ENCODE assay signal across 1 cellular context in genomic region chr1:209659909-209660308, GRCh38.
TF ChIP-seq lines count a peak whose summit lies in the region.

No MANE protein-coding gene starts in this region.

TF ChIP-seq in SK-N-SH, 30 proteins besides CTCF, POLR2A, EP300 and RAD21 (continued from another document):
- no peak for TF ChIP-seq MAX (IDR thresholded peaks at IDR 0.05; ENCODE audit: low read depth)
- TF ChIP-seq NFIC (IDR thresholded peaks at IDR 0.05; ENCODE audit: borderline replicate concordance) = peak; percentile 15; the same call in 1 of the 2 replicates
- no peak for TF ChIP-seq MEF2A (IDR thresholded peaks at IDR 0.05; ENCODE audit: borderline replicate concordance, low read depth)
- no peak for TF ChIP-seq CHD2 (IDR thresholded peaks at IDR 0.05; ENCODE audit: low read length, partially characterized antibody)
- no peak for TF ChIP-seq TEAD4 (IDR thresholded peaks at IDR 0.05; ENCODE audit: borderline replicate concordance, insufficient read depth)
- TF ChIP-seq NRF1 (IDR thresholded peaks at IDR 0.05; ENCODE audit: low read depth, low read length) = no peak
- no peak for TF ChIP-seq SMC3 (IDR thresholded peaks at IDR 0.05; ENCODE audit: low read depth, low read length)
- TF ChIP-seq FOXM1 (IDR thresholded peaks at IDR 0.05; ENCODE audit: low read depth) = no peak
- no peak for TF ChIP-seq TAF1 (IDR thresholded peaks at IDR 0.05; ENCODE audit: borderline replicate concordance, low read depth, low read length)
- TF ChIP-seq TCF12 (IDR thresholded peaks at IDR 0.05) = peak; percentile 42; the same call in 1 of the 2 replicates
- TF ChIP-seq PBX3 (IDR thresholded peaks at IDR 0.05) = 0 out of 2 replicates have a peak, but pooled peaks have one; percentile 33
- no peak for TF ChIP-seq SIN3A (IDR thresholded peaks at IDR 0.05; ENCODE audit: borderline replicate concordance, low read depth, low read length)
- no peak for TF ChIP-seq RCOR1 (IDR thresholded peaks at IDR 0.05; ENCODE audit: low read length)
- TF ChIP-seq POLR2AphosphoS5 (IDR thresholded peaks at IDR 0.05; ENCODE audit: low read depth, low read length) = no peak
